15 cellular contexts compared by ENCODE assay signal in genomic region chr1:22870201-22870871, GRCh38.
DNase-seq lines count a peak whose midpoint lies in the region; ATAC-seq and TF ChIP-seq lines count a peak whose summit lies in the region.
"Had no signal": no experiment of that assay in that cellular context is flagged by ENCODE, and none has a peak within 500 bp of the region (broad histone marks: within the 10 kb centered on the region; RNA-seq: fewer than 3 reads in every experiment).

No MANE protein-coding gene starts in this region.

- ATAC-seq in HG02884 (IDR thresholded peaks at IDR 0.05; ENCODE audit: unreplicated experiment): no peak
- no peak for ATAC-seq in GM21717 (IDR thresholded peaks at IDR 0.05; ENCODE audit: unreplicated experiment)
- no peak for ATAC-seq in HG02642 (IDR thresholded peaks at IDR 0.05; ENCODE audit: poor library complexity, unreplicated experiment)

- in situ Hi-C loops in astrocyte of the spinal cord (cut with HindIII; ENCODE audit: low sequenced_read_pairs): no loop called here

- TF ChIP-seq CTCF in astrocyte of the spinal cord (IDR thresholded peaks at IDR 0.05; ENCODE audit: low read depth, low read length): no peak

- H3K4me3 ChIP-seq in astrocyte of the spinal cord (ENCODE audit: low read depth, low read length): no peak overlapping the region
- H3K4me3 ChIP-seq: skin epidermis, tibial nerve had no signal

- peak; percentile 38 for DNase-seq in AG08396 (ENCODE audit: low spot score)
- DNase-seq in NCI-H1092 treated with DMSO at 0.1 percent for 48 hours (lab: John Stamatoyannopoulos, UW): peak; percentile 94
- DNase-seq in astrocyte of the spinal cord (ENCODE audit: low read depth, low spot score): peak; percentile 46
- DNase-seq in left kidney (ENCODE audit: low read depth, low spot score): peak; percentile 66
- no peak for DNase-seq in MV-4-11 (lab: John Stamatoyannopoulos, UW)
- DNase-seq: brain microvascular endothelial cell, EL, Karpas-422, NCI-H2227 treated with DMSO at 0.1 percent for 48 hours, SIG-M5 had no signal
